ENCODE assay signal across 9 cellular contexts in the genomic region with DNA sequence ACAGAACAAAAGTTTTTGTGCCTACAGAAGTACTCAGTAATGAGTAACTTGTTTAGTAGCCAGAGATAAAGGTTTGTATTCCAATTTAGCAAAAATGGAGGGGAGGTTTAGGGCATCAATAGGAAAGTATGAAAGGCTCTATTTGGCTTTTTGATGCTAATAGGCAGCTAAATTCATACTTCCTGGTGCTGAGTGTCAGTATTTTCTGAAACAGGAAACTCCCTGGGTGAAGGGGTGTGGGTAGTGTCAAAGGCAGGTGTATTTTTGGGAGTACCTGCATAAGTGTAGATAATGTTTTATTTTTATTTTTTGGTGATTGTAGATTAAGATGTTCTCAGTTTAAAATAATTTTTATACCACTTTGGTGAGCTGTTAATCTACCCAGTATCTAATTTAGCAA.
DNase-seq lines count a peak whose midpoint lies in the region; ATAC-seq and TF ChIP-seq lines count a peak whose summit lies in the region.
"Had no signal": no experiment of that assay in that cellular context is flagged by ENCODE, and none has a peak within 500 bp of the region (broad histone marks: within the 10 kb centered on the region; RNA-seq: fewer than 3 reads in every experiment).

No MANE protein-coding gene starts in this region.

- H3K4me1 ChIP-seq in BLaER1 treated with 17β-estradiol and CSF1 and Interleukin-3, amounts not matched to agents 10 nM and 100 nM = peaks cover 24 to 57% (median 48%) of the 10 kb centered on the region in 10 experiments

- H3K4me2 ChIP-seq in BLaER1 treated with 17β-estradiol and CSF1 and Interleukin-3, amounts not matched to agents 10 nM and 100 nM = peak overlapping the region; percentile 60 to 92 (median 76); a peak in 21 of 22 replicates

- DNase-seq in central memory CD8-positive, alpha-beta T cell (ENCODE audit: low spot score in 2 of 2) = no peak
- DNase-seq in DMS53 (lab: John Stamatoyannopoulos, UW) = no peak
- no peak for DNase-seq in DMS 273 treated with DMSO at 0.1 percent for 48 hours (lab: John Stamatoyannopoulos, UW)

- peaks cover 13 to 62% (median 34%) of the 10 kb centered on the region in 11 experiments for H3K9me3 ChIP-seq in BLaER1 treated with 17β-estradiol and CSF1 and Interleukin-3, amounts not matched to agents 10 nM and 100 nM (replicated peaks in 1 of 11)
- H3K9me3 ChIP-seq: SJSA1 had no signal

- H3K4me1 Mint-ChIP-seq in central memory CD8-positive, alpha-beta T cell = peaks cover 46% of the 10 kb centered on the region

- ATAC-seq in GM19468 (IDR thresholded peaks at IDR 0.05; ENCODE audit: extremely low read depth, unreplicated experiment) (peak; percentile 18), HG03432 (IDR thresholded peaks at IDR 0.05; ENCODE audit: unreplicated experiment) (peak; percentile 42), GM18505 (IDR thresholded peaks at IDR 0.05; ENCODE audit: unreplicated experiment) (no peak), HG02981 (IDR thresholded peaks at IDR 0.05; ENCODE audit: unreplicated experiment) (no peak)
- peak; percentile 65 for ATAC-seq in central memory CD8-positive, alpha-beta T cell (replicated peaks; ENCODE audit: extremely low read depth, poor library complexity, severe bottlenecking)

- H3K4me3 ChIP-seq in BLaER1 treated with 17β-estradiol and CSF1 and Interleukin-3, amounts not matched to agents 10 nM and 100 nM = peak overlapping the region in 2 of 10 experiments; percentile 23 to 39; a peak in 2 of 20 replicates

- peak overlapping the region in 5 of 11 experiments; percentile 49 to 72 (median 64); a peak in 7 of 22 replicates for H3K27ac ChIP-seq in BLaER1 treated with 17β-estradiol and CSF1 and Interleukin-3, amounts not matched to agents 10 nM and 100 nM

- H3K36me3 ChIP-seq in BLaER1 treated with 17β-estradiol and CSF1 and Interleukin-3, amounts not matched to agents 10 nM and 100 nM = peaks cover 0 to 8% (median 0%) of the 10 kb centered on the region in 11 experiments; a peak in 2 of 22 replicates
- H3K36me3 ChIP-seq: SJSA1 had no signal

- H3K27ac Mint-ChIP-seq in central memory CD8-positive, alpha-beta T cell (ENCODE audit: low read depth) = peak overlapping the region; percentile 42

- peaks cover 3% of the 10 kb centered on the region for H3K36me3 Mint-ChIP-seq in central memory CD8-positive, alpha-beta T cell (ENCODE audit: insufficient read depth)

- H3K4me3 Mint-ChIP-seq in central memory CD8-positive, alpha-beta T cell = peak overlapping the region; percentile 3

- no peaks in the 10 kb centered on the region for H3K9me3 Mint-ChIP-seq in central memory CD8-positive, alpha-beta T cell

- H3K9ac ChIP-seq in BLaER1 treated with 17β-estradiol and CSF1 and Interleukin-3, amounts not matched to agents 10 nM and 100 nM = no peak overlapping the region; a peak in 1 of 22 replicates

- TF ChIP-seq POLR2A in GM18505 (IDR thresholded peaks at IDR 0.05; ENCODE audit: borderline replicate concordance, extremely low read depth, insufficient read depth, insufficient read length) = no peak

- H4K20me1 ChIP-seq in BLaER1 treated with 17β-estradiol and CSF1 and Interleukin-3, amounts not matched to agents 10 nM and 100 nM = no peaks in the 10 kb centered on the region

- no peaks in the 10 kb centered on the region for H3K27me3 Mint-ChIP-seq in central memory CD8-positive, alpha-beta T cell

- no peaks in the 10 kb centered on the region; a peak in 1 of 22 replicates for H3K27me3 ChIP-seq in BLaER1 treated with 17β-estradiol and CSF1 and Interleukin-3, amounts not matched to agents 10 nM and 100 nM
- H3K27me3 ChIP-seq: SJSA1 had no signal

Comparison
In these comparisons a context has a peak if more than half of its experiments do, and no peak if none do; other contexts are left out.
1. ATAC-seq: peak in GM19468 (single experiment), HG03432 (single experiment) and central memory CD8-positive, alpha-beta T cell (single experiment); none in GM18505 (single experiment) and HG02981 (single experiment).